In the genomic region with DNA sequence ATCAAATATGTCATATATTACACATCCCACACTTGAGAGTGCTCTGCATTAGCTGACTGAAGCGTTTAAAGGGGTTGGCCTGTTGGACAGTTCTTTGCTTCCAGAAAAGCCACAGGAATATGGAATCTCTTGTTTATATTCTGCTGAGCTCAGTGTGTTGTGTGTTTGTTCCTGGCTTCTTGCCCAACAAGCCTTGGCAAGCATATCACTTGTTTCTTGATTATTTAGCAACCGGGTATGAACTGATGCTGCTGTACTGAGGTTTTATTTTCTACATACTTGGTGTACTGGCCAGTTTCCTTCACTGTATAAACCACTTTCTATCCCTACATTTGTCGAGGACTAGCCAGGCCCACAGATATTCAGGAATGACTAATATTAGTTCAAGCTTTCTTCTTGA, we compare ENCODE assay signal across 13 cellular contexts.
DNase-seq lines count a peak whose midpoint lies in the region; ATAC-seq, FAIRE-seq and TF ChIP-seq lines count a peak whose summit lies in the region.
"Had no signal": no experiment of that assay in that cellular context is flagged by ENCODE, and none has a peak within 500 bp of the region (broad histone marks: within the 10 kb centered on the region; RNA-seq: fewer than 3 reads in every experiment).

No MANE protein-coding gene starts in this region.

- H3K36me3 ChIP-seq in bronchial epithelial cell (ENCODE audit: control insufficient read depth, insufficient read depth, low read length): no peaks in the 10 kb centered on the region

- ATAC-seq in GM18519 (IDR thresholded peaks at IDR 0.05; ENCODE audit: low FRiP score, unreplicated experiment) (no peak), GM18858 (IDR thresholded peaks at IDR 0.05; ENCODE audit: unreplicated experiment) (no peak)
- no peak for ATAC-seq in stimulated activated naive CD8-positive, alpha-beta T cell treated with anti-CD3 and anti-CD28 coated beads, Interleukin-15, Interleukin-2, amounts not matched to agents 100 U/mL and 50 U/mL, for 24 hours

- FAIRE-seq in bronchial epithelial cell (lab: Jason Lieb, UNC) (no peak), frontal cortex (lab: Jason Lieb, UNC) (no peak)

- H3K4me3 ChIP-seq in bronchial epithelial cell (ENCODE audit: low read depth, low read length): no peak overlapping the region
- H3K4me3 ChIP-seq: testis had no signal

- peak; percentile 93 for DNase-seq in COR-L47 (lab: John Stamatoyannopoulos, UW)
- DNase-seq in NCI-H128 (lab: John Stamatoyannopoulos, UW; ENCODE audit: unreplicated experiment): peak; percentile 3
- peak; percentile 43 for DNase-seq in bronchial epithelial cell (ENCODE audit: low read depth)
- peak; percentile 25 for DNase-seq in midbrain (lab: John Stamatoyannopoulos, UW)
- no peak for DNase-seq in frontal cortex (ENCODE audit: low spot score in 2 of 2)
- DNase-seq in stimulated activated naive CD8-positive, alpha-beta T cell treated with anti-CD3 and anti-CD28 coated beads, Interleukin-15, Interleukin-2, amounts not matched to agents 100 U/mL and 50 U/mL, for 24 hours: no peak
- DNase-seq: activated B cell treated with CpG ODN at 0.5 μM for 24 hours; activated effector memory CD4-positive, alpha-beta T cell treated with anti-CD3 and anti-CD28 coated beads, Interleukin-2, amount 50 U/mL, for 16 hours; CD4-positive, alpha-beta memory T cell; stimulated activated CD4-positive, alpha-beta T cell treated with anti-CD3 and anti-CD28 coated beads, Interleukin-4, amount 100 ng/mL, for 24 hours; testis had no signal

- no peaks in the 10 kb centered on the region for H3K27me3 ChIP-seq in bronchial epithelial cell (ENCODE audit: control insufficient read depth, insufficient read depth, low read length)
- H3K27me3 ChIP-seq: testis had no signal

- TF ChIP-seq CTCF in bronchial epithelial cell (IDR thresholded peaks at IDR 0.05; ENCODE audit: insufficient read depth, low read length, severe bottlenecking): no peak

Comparison
In these comparisons a context has a peak if more than half of its experiments do, and no peak if none do; other contexts are left out.
1. DNase-seq: peak in COR-L47 (single experiment), NCI-H128 (single experiment), bronchial epithelial cell (single experiment) and midbrain (single experiment); none in frontal cortex (0 of 2) and stimulated activated naive CD8-positive, alpha-beta T cell treated with anti-CD3 and anti-CD28 coated beads, Interleukin-15, Interleukin-2, amounts not matched to agents 100 U/mL and 50 U/mL, for 24 hours (single experiment).